9 cellular contexts compared by ENCODE assay signal in genomic region chr11:1882265-1883238, GRCh38. TPM values are rescaled to one million over a fixed set of nuclear protein-coding genes. Genes with fewer than 3 reads are reported as not detected.
A peak's percentile ranks its signal among the peaks of the same experiment; 100 is the strongest.
DNase-seq lines count a peak whose midpoint lies in the region; ATAC-seq and TF ChIP-seq lines count a peak whose summit lies in the region.
"Had no signal": no experiment of that assay in that cellular context is flagged by ENCODE, and none has a peak within 500 bp of the region (broad histone marks: within the 10 kb centered on the region; RNA-seq: fewer than 3 reads in every experiment).

No MANE protein-coding gene starts in this region.

- no peaks in the 10 kb centered on the region for H3K9me3 ChIP-seq in upper lobe of right lung

- H3K27me3 Mint-ChIP-seq in activated naive CD4-positive, alpha-beta T cell treated with anti-CD3 and anti-CD28 coated beads for 36 hours (ENCODE audit: low read depth), result no peaks in the 10 kb centered on the region
- peaks cover 3% of the 10 kb centered on the region for H3K27me3 Mint-ChIP-seq in progenitor cell of endocrine pancreas
- H3K27me3 Mint-ChIP-seq: stimulated activated naive CD8-positive, alpha-beta T cell treated with anti-CD3 and anti-CD28 coated beads, Interleukin-15, Interleukin-2, amounts not matched to agents 100 ng/mL and 50 ng/mL, for 24 hours had no signal

- peak; percentile 96 for TF ChIP-seq CTCF in progenitor cell of endocrine pancreas (IDR thresholded peaks at IDR 0.05; ENCODE audit: unreplicated experiment)
- TF ChIP-seq CTCF in upper lobe of right lung (IDR thresholded peaks at IDR 0.05), result peak; percentile 87

- no peaks in the 10 kb centered on the region for H3K36me3 ChIP-seq in upper lobe of right lung

- H3K4me1 Mint-ChIP-seq in activated naive CD4-positive, alpha-beta T cell treated with anti-CD3 and anti-CD28 coated beads for 36 hours (ENCODE audit: low read depth), result peaks cover 4% of the 10 kb centered on the region
- peaks cover 2% of the 10 kb centered on the region for H3K4me1 Mint-ChIP-seq in progenitor cell of endocrine pancreas (ENCODE audit: low read depth)

- H3K4me1 ChIP-seq in upper lobe of right lung, result peaks cover 5% of the 10 kb centered on the region

- H3K4me3 Mint-ChIP-seq in activated naive CD4-positive, alpha-beta T cell treated with anti-CD3 and anti-CD28 coated beads for 36 hours, result no peak overlapping the region
- H3K4me3 Mint-ChIP-seq in progenitor cell of endocrine pancreas (ENCODE audit: low read depth), result no peak overlapping the region
- H3K4me3 Mint-ChIP-seq: stimulated activated naive CD8-positive, alpha-beta T cell treated with anti-CD3 and anti-CD28 coated beads, Interleukin-15, Interleukin-2, amounts not matched to agents 100 ng/mL and 50 ng/mL, for 24 hours had no signal

- intact Hi-C loops in activated naive CD4-positive, alpha-beta T cell treated with anti-CD3 and anti-CD28 coated beads for 36 hours (cut with micrococcal nuclease), result loop anchor here (1.0 to 10.0 kb wide), 3 partner anchors 35 to 270 kb away; partner anchors contain the start of genes SYT8, TNNI2 and TNNT3
- intact Hi-C loops in head of caudate nucleus (cut with DNase I) (loop anchor here (10.0 kb wide), 1 partner anchor 262 kb away; no protein-coding TSS in a partner anchor), upper lobe of right lung (cut with DNase I) (no loop called here)

- H3K36me3 Mint-ChIP-seq in activated naive CD4-positive, alpha-beta T cell treated with anti-CD3 and anti-CD28 coated beads for 36 hours (ENCODE audit: low read depth), result peaks cover 1% of the 10 kb centered on the region
- no peaks in the 10 kb centered on the region for H3K36me3 Mint-ChIP-seq in progenitor cell of endocrine pancreas (ENCODE audit: insufficient read depth)

- CTCF ChIA-PET in activated naive CD4-positive, alpha-beta T cell treated with anti-CD3 and anti-CD28 coated beads for 36 hours (lab: Charles Lee), result interaction anchor here (0.6 to 2.8 kb wide), 23 partner anchors 8 to 270 kb away, joined by 3 to 42 read pairs (median 5); partner anchors contain the start of genes LSP1 and PRR33

- no peak overlapping the region for H3K27ac ChIP-seq in upper lobe of right lung

- DNase-seq in DMS153 treated with DMSO at 0.1 percent for 48 hours (lab: John Stamatoyannopoulos, UW; ENCODE audit: unreplicated experiment) (peak; percentile 53), DMS153 (lab: John Stamatoyannopoulos, UW) (no peak), KG1 (lab: John Stamatoyannopoulos, UW) (peak; percentile 37), head of caudate nucleus (peak; percentile 28 to 88 (median 78)), progenitor cell of endocrine pancreas (ENCODE audit: low spot score, unreplicated experiment) (peak; percentile 78), upper lobe of right lung (peak; percentile 90)
- DNase-seq in activated naive CD4-positive, alpha-beta T cell treated with anti-CD3 and anti-CD28 coated beads for 36 hours, result peak; percentile 85

- ATAC-seq in SK-N-SH treated with all-trans-retinoic acid at 6 μM for 48 hours, result peak; percentile 96
- ATAC-seq in upper lobe of right lung, result peak; percentile 90

- H3K27me3 ChIP-seq in upper lobe of right lung, result no peaks in the 10 kb centered on the region

- no peak overlapping the region for H3K4me3 ChIP-seq in upper lobe of right lung

- H3K27ac Mint-ChIP-seq in activated naive CD4-positive, alpha-beta T cell treated with anti-CD3 and anti-CD28 coated beads for 36 hours, result no peak overlapping the region
- H3K27ac Mint-ChIP-seq in progenitor cell of endocrine pancreas, result no peak overlapping the region
- H3K27ac Mint-ChIP-seq: stimulated activated naive CD8-positive, alpha-beta T cell treated with anti-CD3 and anti-CD28 coated beads, Interleukin-15, Interleukin-2, amounts not matched to agents 100 ng/mL and 50 ng/mL, for 24 hours had no signal

- no peaks in the 10 kb centered on the region for H3K9me3 Mint-ChIP-seq in activated naive CD4-positive, alpha-beta T cell treated with anti-CD3 and anti-CD28 coated beads for 36 hours
- H3K9me3 Mint-ChIP-seq in progenitor cell of endocrine pancreas (ENCODE audit: low read depth), result no peaks in the 10 kb centered on the region
- H3K9me3 Mint-ChIP-seq: stimulated activated naive CD8-positive, alpha-beta T cell treated with anti-CD3 and anti-CD28 coated beads, Interleukin-15, Interleukin-2, amounts not matched to agents 100 ng/mL and 50 ng/mL, for 24 hours had no signal

TF ChIP-seq in SK-N-SH treated with all-trans-retinoic acid at 6 μM for 48 hours, 23 proteins besides CTCF, POLR2A, EP300 and RAD21:
- TF ChIP-seq CREB5 (CRISPR knock-in tag; IDR thresholded peaks at IDR 0.05; ENCODE audit: low read depth) (no peak), CSRNP3 (CRISPR knock-in tag; IDR thresholded peaks at IDR 0.05) (no peak), OSR1 (CRISPR knock-in tag; IDR thresholded peaks at IDR 0.05) (no peak), ZNF8 (CRISPR knock-in tag; IDR thresholded peaks at IDR 0.05) (no peak), TSHZ2 (CRISPR knock-in tag; IDR thresholded peaks at IDR 0.05) (no peak), ESRRG (CRISPR knock-in tag; IDR thresholded peaks at IDR 0.05) (no peak)

RNA-seq across cellular contexts. Expression of gene PRR33, which starts 9.1 kb away (rescaled TPM):
- total RNA-seq in activated naive CD4-positive, alpha-beta T cell treated with anti-CD3 and anti-CD28 coated beads for 36 hours, result under 1 TPM; 0.07 to 0.12 TPM
- not detected in 2 replicates for total RNA-seq in progenitor cell of endocrine pancreas
- total RNA-seq in upper lobe of right lung, result not detected

RNA-seq across cellular contexts. Expression of gene LSP1, which starts 29.7 kb away (rescaled TPM):
- total RNA-seq in activated naive CD4-positive, alpha-beta T cell treated with anti-CD3 and anti-CD28 coated beads for 36 hours, result 10 to 100 TPM; 42.4 to 42.9 TPM
- total RNA-seq in progenitor cell of endocrine pancreas (not detected in 2 replicates), upper lobe of right lung (78.2 TPM)

RNA-seq across cellular contexts. Expression of gene TNNT3, which starts 37.0 kb away (rescaled TPM):
- 1 to 10 TPM; 2.3 to 3.3 TPM for total RNA-seq in activated naive CD4-positive, alpha-beta T cell treated with anti-CD3 and anti-CD28 coated beads for 36 hours
- 0.38 TPM in 1 of 2 replicates, not detected in the other for total RNA-seq in progenitor cell of endocrine pancreas
- total RNA-seq in upper lobe of right lung, result 0.43 TPM

RNA-seq across cellular contexts. Expression of gene TNNI2, which starts 43.8 kb away (rescaled TPM):
- total RNA-seq in activated naive CD4-positive, alpha-beta T cell treated with anti-CD3 and anti-CD28 coated beads for 36 hours, result not detected
- total RNA-seq in progenitor cell of endocrine pancreas (0.55 and 0.69 TPM in 2 replicates), upper lobe of right lung (6.9 TPM)

RNA-seq across cellular contexts. Expression of gene SYT8, which starts 47.8 kb away (rescaled TPM):
- not detected for total RNA-seq in activated naive CD4-positive, alpha-beta T cell treated with anti-CD3 and anti-CD28 coated beads for 36 hours
- total RNA-seq in progenitor cell of endocrine pancreas (0.69 and 1.5 TPM in 2 replicates), upper lobe of right lung (12.5 TPM)

Comparison
In these comparisons a context has a peak if more than half of its experiments do, and no peak if none do; other contexts are left out.
1. RNA of gene LSP1, which starts 29.7 kb away (total RNA-seq): 78.2 TPM in upper lobe of right lung (single experiment) and 42.4 to 42.9 TPM in activated naive CD4-positive, alpha-beta T cell treated with anti-CD3 and anti-CD28 coated beads for 36 hours; not detected in progenitor cell of endocrine pancreas; every median in the first group is over 10 times any median in the second.